In the genomic region with DNA sequence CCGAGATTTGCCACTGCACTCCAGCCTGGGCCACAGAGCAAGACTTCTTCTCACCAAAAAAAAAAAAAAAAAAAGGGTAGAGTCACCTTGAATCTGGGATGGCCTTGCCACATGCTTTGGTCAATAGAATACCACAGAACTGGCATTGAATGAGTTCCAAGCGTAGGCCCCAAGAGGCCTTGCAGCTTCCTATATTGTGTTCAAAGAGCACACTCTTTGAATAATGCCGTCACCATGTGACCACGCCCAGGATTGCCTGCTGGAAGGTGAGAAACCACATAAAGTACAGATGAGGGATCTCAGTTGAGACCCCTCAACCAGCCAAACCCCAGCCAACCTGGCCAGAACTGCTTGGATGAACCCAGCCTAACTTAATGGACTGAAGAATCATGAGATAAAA, we compare ENCODE assay signal across 14 cellular contexts.
DNase-seq lines count a peak whose midpoint lies in the region; ATAC-seq and TF ChIP-seq lines count a peak whose summit lies in the region.
"Had no signal": no experiment of that assay in that cellular context is flagged by ENCODE, and none has a peak within 500 bp of the region (broad histone marks: within the 10 kb centered on the region; RNA-seq: fewer than 3 reads in every experiment).

No MANE protein-coding gene starts in this region.

- H3K27me3 Mint-ChIP-seq in IgD-negative memory B cell (no peaks in the 10 kb centered on the region), activated B cell treated with CpG ODN at 0.5 μM for 24 hours (no peaks in the 10 kb centered on the region), immature natural killer cell (ENCODE audit: low read depth in 3 of 3) (no peaks in the 10 kb centered on the region)

- H3K4me1 Mint-ChIP-seq in IgD-negative memory B cell, result peaks cover 37 to 45% (median 38%) of the 10 kb centered on the region in 3 donors
- H3K4me1 Mint-ChIP-seq in activated B cell treated with CpG ODN at 0.5 μM for 24 hours, result peaks cover 55% of the 10 kb centered on the region
- peaks cover 31 to 38% of the 10 kb centered on the region in 2 donors for H3K4me1 Mint-ChIP-seq in immature natural killer cell

- H3K36me3 Mint-ChIP-seq in IgD-negative memory B cell (no peaks in the 10 kb centered on the region), activated B cell treated with CpG ODN at 0.5 μM for 24 hours (ENCODE audit: low read depth) (no peaks in the 10 kb centered on the region), immature natural killer cell (no peaks in the 10 kb centered on the region)

- no peaks in the 10 kb centered on the region for H3K9me3 Mint-ChIP-seq in IgD-negative memory B cell
- H3K9me3 Mint-ChIP-seq in activated B cell treated with CpG ODN at 0.5 μM for 24 hours, result no peaks in the 10 kb centered on the region
- H3K9me3 Mint-ChIP-seq in immature natural killer cell, result no peaks in the 10 kb centered on the region

- peak overlapping the region in 1 of 4 donors; percentile 51 for H3K4me3 Mint-ChIP-seq in IgD-negative memory B cell
- H3K4me3 Mint-ChIP-seq in activated B cell treated with CpG ODN at 0.5 μM for 24 hours, result no peak overlapping the region
- H3K4me3 Mint-ChIP-seq in immature natural killer cell, result peak overlapping the region in 2 of 5 donors; percentile 25 to 45

- TF ChIP-seq CTCF in activated B cell treated with CpG ODN at 0.5 μM for 24 hours (IDR thresholded peaks at IDR 0.05), result no peak

- DNase-seq in activated B cell treated with CpG ODN at 0.5 μM for 24 hours (no peak), immature natural killer cell (peak; percentile 9 to 28 (median 17)), HT-29 (ENCODE audit: low spot score) (no peak), pons (ENCODE audit: low spot score) (no peak)
- peak; percentile 43 for DNase-seq in stimulated activated naive CD8-positive, alpha-beta T cell treated with anti-CD3 and anti-CD28 coated beads, Interleukin-15, Interleukin-2, amounts not matched to agents 100 U/mL and 50 U/mL, for 24 hours
- DNase-seq: C1 segment of cervical spinal cord, COR-L47, NCI-H1417, NCI-H2029, NCI-H2171 treated with DMSO at 0.1 percent for 48 hours, NCI-H510A treated with DMSO at 0.1 percent for 48 hours, SHP77 treated with DMSO at 0.1 percent for 48 hours had no signal

- POLR2A ChIA-PET in activated B cell treated with CpG ODN at 0.5 μM for 24 hours (lab: Charles Lee), result interaction anchor here (0.7 to 2.4 kb wide), 6 partner anchors 11 to 69 kb away, joined by 3 to 11 read pairs (median 6); no protein-coding TSS in a partner anchor

- H3K27ac Mint-ChIP-seq in IgD-negative memory B cell, result peak overlapping the region; percentile 8 to 84 (median 55)
- peak overlapping the region; percentile 65 for H3K27ac Mint-ChIP-seq in activated B cell treated with CpG ODN at 0.5 μM for 24 hours
- peak overlapping the region; percentile 47 to 87 (median 74) for H3K27ac Mint-ChIP-seq in immature natural killer cell

- CTCF ChIA-PET in activated B cell treated with CpG ODN at 0.5 μM for 24 hours (lab: Charles Lee), result interaction anchor here (0.9 kb wide), 1 partner anchor 78 kb away, joined by 3 read pairs; no protein-coding TSS in a partner anchor

- ATAC-seq in activated B cell treated with CpG ODN at 0.5 μM for 24 hours (ENCODE audit: low read depth) (no peak), HG03520 (IDR thresholded peaks at IDR 0.05; ENCODE audit: unreplicated experiment) (no peak)
- ATAC-seq in stimulated activated naive CD8-positive, alpha-beta T cell treated with anti-CD3 and anti-CD28 coated beads, Interleukin-15, Interleukin-2, amounts not matched to agents 100 U/mL and 50 U/mL, for 24 hours, result peak; percentile 68

- intact Hi-C loops in activated B cell treated with CpG ODN at 0.5 μM for 24 hours (cut with micrococcal nuclease), result no loop called here

Comparison
In these comparisons a context has a peak if more than half of its experiments do, and no peak if none do; other contexts are left out.
1. DNase-seq: peak in immature natural killer cell (3 of 3) and stimulated activated naive CD8-positive, alpha-beta T cell treated with anti-CD3 and anti-CD28 coated beads, Interleukin-15, Interleukin-2, amounts not matched to agents 100 U/mL and 50 U/mL, for 24 hours (single experiment); none in activated B cell treated with CpG ODN at 0.5 μM for 24 hours (single experiment), HT-29 (single experiment) and pons (single experiment).
2. Peak in every context shown above with its lines, with median percentiles within 50 percentile points of each other: H3K27ac Mint-ChIP-seq.